ENCODE assay signal across 9 cellular contexts in genomic region chr3:66302288-66302687, GRCh38.
A peak's percentile ranks its signal among the peaks of the same experiment; 100 is the strongest.
DNase-seq lines count a peak whose midpoint lies in the region; ATAC-seq lines count a peak whose summit lies in the region.
"Had no signal": no experiment of that assay in that cellular context is flagged by ENCODE, and none has a peak within 500 bp of the region (broad histone marks: within the 10 kb centered on the region; RNA-seq: fewer than 3 reads in every experiment).

No MANE protein-coding gene starts in this region.

- DNase-seq in T follicular helper cell (ENCODE audit: low read depth) = peak; percentile 45
- DNase-seq in left ventricle myocardium superior = no peak
- DNase-seq in NK-92 (lab: John Stamatoyannopoulos, UW; ENCODE audit: unreplicated experiment) = no peak
- DNase-seq in NCI-H2107 (lab: John Stamatoyannopoulos, UW) = no peak
- DNase-seq: uterus had no signal

- intact Hi-C loops in left ventricle myocardium superior (cut with micrococcal nuclease) = no loop called here

- ATAC-seq in GM18498 (IDR thresholded peaks at IDR 0.05; ENCODE audit: unreplicated experiment) (peak; percentile 67), GM21447 (IDR thresholded peaks at IDR 0.05; ENCODE audit: unreplicated experiment) (peak; percentile 62), left ventricle myocardium superior (peak; percentile 60), GM19397 (IDR thresholded peaks at IDR 0.05; ENCODE audit: unreplicated experiment) (no peak), HG03571 (IDR thresholded peaks at IDR 0.05; ENCODE audit: unreplicated experiment) (no peak)

Comparison
In these comparisons a context has a peak if more than half of its experiments do, and no peak if none do; other contexts are left out.
1. ATAC-seq: peak in GM18498 (single experiment), GM21447 (single experiment) and left ventricle myocardium superior (single experiment); none in GM19397 (single experiment) and HG03571 (single experiment).